20 cellular contexts compared by ENCODE assay signal in genomic region chr1:217498209-217498608, GRCh38.
"Had no signal": no experiment of that assay in that cellular context is flagged by ENCODE, and none has a peak within 500 bp of the region (broad histone marks: within the 10 kb centered on the region; RNA-seq: fewer than 3 reads in every experiment).

No MANE protein-coding gene starts in this region.

- H3K27me3 ChIP-seq: brain microvascular endothelial cell, Peyer's patch had no signal

- ATAC-seq: activated CD4-positive, alpha-beta T cell treated with anti-CD3 and anti-CD28 coated beads for 36 hours; activated CD8-positive, alpha-beta T cell treated with anti-CD3 and anti-CD28 coated beads for 36 hours; activated T-cell treated with anti-CD3 and anti-CD28 coated beads, Interleukin-2, amount 50 U/mL, for 72 hours; T-cell had no signal

- H3K36me3 ChIP-seq: brain microvascular endothelial cell, Peyer's patch had no signal

- DNase-seq: activated CD4-positive, alpha-beta T cell treated with anti-CD3 and anti-CD28 coated beads for 36 hours; activated CD8-positive, alpha-beta memory T cell treated with anti-CD3 and anti-CD28 coated beads, Interleukin-2, amount 50 U/mL, for 4 hours; activated CD8-positive, alpha-beta T cell treated with anti-CD3 and anti-CD28 coated beads for 36 hours; activated gamma-delta T cell treated with Interleukin-2 at 50 U/mL for 16 hours; activated naive CD4-positive, alpha-beta T cell treated with anti-CD3 and anti-CD28 coated beads, Interleukin-2, amount 10 ng/mL, durations not matched to agents 7 days and 5 days; activated naive CD8-positive, alpha-beta T cell treated with anti-CD3 and anti-CD28 coated beads for 36 hours; activated T-cell treated with anti-CD3 and anti-CD28 coated beads, Interleukin-2, amount 50 U/mL, for 72 hours; brain microvascular endothelial cell; NCI-H1092; NCI-H1930; NCI-H2171; NCI-H226; NCI-H526 treated with DMSO at 0.1 percent for 48 hours; NK-92 treated with Interleukin-12 subunit alpha and Interleukin-12 subunit beta, amount 100 ng/mL, for 24 hours; Peyer's patch; SHP77 treated with DMSO at 0.1 percent for 48 hours; T-cell; T-helper 2 cell; T1000 had no signal

- H3K4me3 ChIP-seq: Peyer's patch, SK-N-MC had no signal
